In genomic region chr5:172915514-172915913, GRCh38 we compare ENCODE assay signal across 24 cellular contexts.
"Had no signal": no experiment of that assay in that cellular context is flagged by ENCODE, and none has a peak within 500 bp of the region (broad histone marks: within the 10 kb centered on the region; RNA-seq: fewer than 3 reads in every experiment).

No MANE protein-coding gene starts in this region.

- H3K4me1 Mint-ChIP-seq: WTC11 had no signal

- H3K4me3 Mint-ChIP-seq: activated CD8-positive, alpha-beta T cell treated with anti-CD3 and anti-CD28 coated beads, Interleukin-2, amount 10 ng/mL, durations not matched to agents 7 days and 5 days; activated naive CD4-positive, alpha-beta T cell treated with anti-CD3 and anti-CD28 coated beads, Interleukin-2, amount 50 U/mL, for 24 hours; T-helper 1 cell treated with Interleukin-12 subunit alpha and Interleukin-12 subunit beta and Interleukin-4 antibody, amounts not matched to agents 30 μg/mL and 1 μg/mL, for 36 hours; WTC11 had no signal

- H3K27me3 Mint-ChIP-seq: activated naive CD4-positive, alpha-beta T cell treated with anti-CD3 and anti-CD28 coated beads, Interleukin-2, amount 50 U/mL, for 24 hours had no signal

- H3K9me3 Mint-ChIP-seq: activated naive CD4-positive, alpha-beta T cell treated with anti-CD3 and anti-CD28 coated beads, Interleukin-2, amount 50 U/mL, for 24 hours; T-helper 1 cell treated with Interleukin-12 subunit alpha and Interleukin-12 subunit beta and Interleukin-4 antibody, amounts not matched to agents 30 μg/mL and 1 μg/mL, for 36 hours; WTC11 had no signal

- H3K27ac Mint-ChIP-seq: activated CD8-positive, alpha-beta T cell treated with anti-CD3 and anti-CD28 coated beads, Interleukin-2, amount 10 ng/mL, durations not matched to agents 7 days and 5 days; activated naive CD4-positive, alpha-beta T cell treated with anti-CD3 and anti-CD28 coated beads, Interleukin-2, amount 50 U/mL, for 24 hours; T-helper 1 cell treated with Interleukin-12 subunit alpha and Interleukin-12 subunit beta and Interleukin-4 antibody, amounts not matched to agents 30 μg/mL and 1 μg/mL, for 36 hours; WTC11 had no signal

- ATAC-seq: activated CD8-positive, alpha-beta T cell treated with anti-CD3 and anti-CD28 coated beads, Interleukin-2, amount 10 ng/mL, durations not matched to agents 7 days and 5 days; WTC11 had no signal

- DNase-seq: activated CD4-positive, alpha-beta T cell treated with anti-CD3 and anti-CD28 coated beads for 48 hours; activated CD4-positive, alpha-beta T cell treated with anti-CD3 and anti-CD28 coated beads, Interleukin-2, amount 50 U/mL, for 4 hours; activated CD4-positive, CD25-positive, alpha-beta regulatory T cell treated with anti-CD3 and anti-CD28 coated beads, Interleukin-2, amount 50 U/mL, for 72 hours; activated CD8-positive, alpha-beta memory T cell treated with anti-CD3 and anti-CD28 coated beads, Interleukin-2, amount 50 U/mL, for 48 hours; activated CD8-positive, alpha-beta T cell treated with anti-CD3 and anti-CD28 coated beads, Interleukin-2, amount 10 ng/mL, durations not matched to agents 7 days and 5 days; activated effector memory CD4-positive, alpha-beta T cell treated with Interleukin-2 at 50 U/mL for 16 hours; activated naive CD4-positive, alpha-beta T cell; activated T-cell treated with anti-CD3 and anti-CD28 coated beads, Interleukin-2, amount 50 U/mL, for 1 hour; aorta; central memory CD4-positive, alpha-beta T cell; Kasumi-1; NCI-H1048; NCI-H1417; NCI-H1930; NCI-H345; NCI-H510A; NCI-H526 treated with DMSO at 0.1 percent for 48 hours; NCI-H82; SHP77 treated with DMSO at 0.1 percent for 48 hours; T-helper 9 cell had no signal

- FAIRE-seq: bronchial epithelial cell had no signal
